ENCODE assay signal across 13 cellular contexts in genomic region chr22:29265929-29266328, GRCh38. TPM values are rescaled to one million over a fixed set of nuclear protein-coding genes. Genes with fewer than 3 reads are reported as not detected.
DNase-seq lines count a peak whose midpoint lies in the region; ATAC-seq and TF ChIP-seq lines count a peak whose summit lies in the region.
"Had no signal": no experiment of that assay in that cellular context is flagged by ENCODE, and none has a peak within 500 bp of the region (broad histone marks: within the 10 kb centered on the region; RNA-seq: fewer than 3 reads in every experiment).

No MANE protein-coding gene starts in this region.

- H3K27me3 Mint-ChIP-seq in activated CD4-positive, alpha-beta T cell treated with anti-CD3 and anti-CD28 coated beads for 36 hours: no peaks in the 10 kb centered on the region
- no peaks in the 10 kb centered on the region for H3K27me3 Mint-ChIP-seq in effector memory CD8-positive, alpha-beta T cell
- no peaks in the 10 kb centered on the region for H3K27me3 Mint-ChIP-seq in progenitor cell of endocrine pancreas
- H3K27me3 Mint-ChIP-seq: activated B cell treated with CpG ODN at 0.5 μM for 24 hours had no signal

- CTCF ChIA-PET in activated CD4-positive, alpha-beta T cell treated with anti-CD3 and anti-CD28 coated beads for 36 hours (lab: Charles Lee): no interaction called here

- POLR2A ChIA-PET in activated CD4-positive, alpha-beta T cell treated with anti-CD3 and anti-CD28 coated beads for 36 hours (lab: Charles Lee): no interaction called here

- no peak for DNase-seq in activated CD4-positive, alpha-beta T cell treated with anti-CD3 and anti-CD28 coated beads for 36 hours
- DNase-seq in activated CD4-positive, alpha-beta T cell treated with anti-CD3 and anti-CD28 coated beads for 4 hours: no peak
- DNase-seq in NB4 (ENCODE audit: low read depth) (no peak), progenitor cell of endocrine pancreas (ENCODE audit: low spot score, unreplicated experiment) (no peak), NCI-H2227 (lab: John Stamatoyannopoulos, UW; ENCODE audit: unreplicated experiment) (no peak), SHP77 treated with DMSO at 0.1 percent for 48 hours (lab: John Stamatoyannopoulos, UW) (no peak), tibial nerve (ENCODE audit: low spot score in 2 of 2) (no peak)
- no peak for DNase-seq in effector memory CD8-positive, alpha-beta T cell
- DNase-seq: activated B cell treated with CpG ODN at 0.5 μM for 24 hours; KBM-7; NK-92 treated with Interleukin-12 subunit alpha and Interleukin-12 subunit beta, amount 100 ng/mL, for 24 hours; stimulated activated CD4-positive, alpha-beta T cell treated with anti-CD3 and anti-CD28 coated beads, Interleukin-2, amount 100 ng/mL, for 48 hours; transverse colon had no signal

- no peaks in the 10 kb centered on the region for H3K27me3 ChIP-seq in tibial nerve
- H3K27me3 ChIP-seq: transverse colon had no signal

- H3K4me3 ChIP-seq in NB4 (ENCODE audit: low read depth, low read length): peak overlapping the region; percentile 93
- H3K4me3 ChIP-seq in tibial nerve: no peak overlapping the region
- H3K4me3 ChIP-seq: transverse colon had no signal

- ATAC-seq in activated CD4-positive, alpha-beta T cell treated with anti-CD3 and anti-CD28 coated beads for 36 hours: no peak
- ATAC-seq in effector memory CD8-positive, alpha-beta T cell (replicated peaks): no peak

- H3K4me1 Mint-ChIP-seq in activated CD4-positive, alpha-beta T cell treated with anti-CD3 and anti-CD28 coated beads for 36 hours: peaks cover 17% of the 10 kb centered on the region
- peaks cover 31 to 33% of the 10 kb centered on the region in 2 donors for H3K4me1 Mint-ChIP-seq in effector memory CD8-positive, alpha-beta T cell (ENCODE audit: low read depth in 2 of 2)
- H3K4me1 Mint-ChIP-seq in progenitor cell of endocrine pancreas (ENCODE audit: low read depth): peaks cover 27% of the 10 kb centered on the region

- H3K4me1 ChIP-seq in tibial nerve: peaks cover 0 to 36% (median 22%) of the 10 kb centered on the region in 4 donors

- H3K27ac Mint-ChIP-seq in activated CD4-positive, alpha-beta T cell treated with anti-CD3 and anti-CD28 coated beads for 36 hours: no peak overlapping the region
- H3K27ac Mint-ChIP-seq in effector memory CD8-positive, alpha-beta T cell: peak overlapping the region in 1 of 2 donors; percentile 41
- peak overlapping the region; percentile 94 for H3K27ac Mint-ChIP-seq in progenitor cell of endocrine pancreas

- H3K4me3 Mint-ChIP-seq in activated CD4-positive, alpha-beta T cell treated with anti-CD3 and anti-CD28 coated beads for 36 hours: peak overlapping the region; percentile 91
- peak overlapping the region; percentile 86 to 90 for H3K4me3 Mint-ChIP-seq in effector memory CD8-positive, alpha-beta T cell
- peak overlapping the region; percentile 86 for H3K4me3 Mint-ChIP-seq in progenitor cell of endocrine pancreas (ENCODE audit: low read depth)

- intact Hi-C loops in activated CD4-positive, alpha-beta T cell treated with anti-CD3 and anti-CD28 coated beads for 36 hours (cut with DNase I, micrococcal nuclease): loop anchor here (2.0 to 10.0 kb wide), 2 partner anchors 193 to 381 kb away; partner anchors contain the start of genes KREMEN1 (in 1 of the 2) and ZNRF3 (in 1 of the 2)

- H3K9me3 Mint-ChIP-seq in activated CD4-positive, alpha-beta T cell treated with anti-CD3 and anti-CD28 coated beads for 36 hours (ENCODE audit: low read depth): no peaks in the 10 kb centered on the region
- H3K9me3 Mint-ChIP-seq in effector memory CD8-positive, alpha-beta T cell: no peaks in the 10 kb centered on the region
- no peaks in the 10 kb centered on the region for H3K9me3 Mint-ChIP-seq in progenitor cell of endocrine pancreas (ENCODE audit: low read depth)
- H3K9me3 Mint-ChIP-seq: activated B cell treated with CpG ODN at 0.5 μM for 24 hours had no signal

- TF ChIP-seq POLR2A in NB4 (IDR thresholded peaks at IDR 0.05; ENCODE audit: extremely low read depth, insufficient read length): no peak
- no peak for TF ChIP-seq POLR2A in tibial nerve (IDR thresholded peaks at IDR 0.05)

- WGBS in tibial nerve, 2 donors: 53% methylated on average over 4 of the region's 4 CpGs

- no peaks in the 10 kb centered on the region for H3K9me3 ChIP-seq in tibial nerve
- H3K9me3 ChIP-seq: transverse colon had no signal

- peak overlapping the region in 2 of 4 donors; percentile 96 to 99 for H3K27ac ChIP-seq in tibial nerve

- H3K36me3 Mint-ChIP-seq in activated CD4-positive, alpha-beta T cell treated with anti-CD3 and anti-CD28 coated beads for 36 hours (ENCODE audit: low read depth): peaks cover 39% of the 10 kb centered on the region
- peaks cover 31% of the 10 kb centered on the region for H3K36me3 Mint-ChIP-seq in effector memory CD8-positive, alpha-beta T cell (ENCODE audit: insufficient read depth)
- H3K36me3 Mint-ChIP-seq in progenitor cell of endocrine pancreas (ENCODE audit: insufficient read depth): peaks cover 13% of the 10 kb centered on the region

- peaks cover 0 to 31% (median 0%) of the 10 kb centered on the region in 3 donors for H3K36me3 ChIP-seq in tibial nerve
- H3K36me3 ChIP-seq: transverse colon had no signal

- TF ChIP-seq EP300 in tibial nerve (IDR thresholded peaks at IDR 0.05): no peak

- TF ChIP-seq CTCF in NB4 (IDR thresholded peaks at IDR 0.05; ENCODE audit: low read depth, low read length) (no peak), progenitor cell of endocrine pancreas (IDR thresholded peaks at IDR 0.05; ENCODE audit: unreplicated experiment) (no peak), tibial nerve (IDR thresholded peaks at IDR 0.05) (no peak)

RNA-seq across cellular contexts. Expression of gene RHBDD3, which starts 1.9 kb away (rescaled TPM):
- total RNA-seq in activated CD4-positive, alpha-beta T cell treated with anti-CD3 and anti-CD28 coated beads for 36 hours: 10 to 100 TPM; 23.2 to 25.3 TPM
- total RNA-seq in progenitor cell of endocrine pancreas (65.1 and 66.4 TPM in 2 replicates), tibial nerve (10 to 100 TPM; 14.4 to 43.5 (median 32.6) TPM)

RNA-seq across cellular contexts. Expression of gene EWSR1, which starts 2.1 kb away (rescaled TPM):
- 100 to 1,000 TPM; 326 to 567 TPM for total RNA-seq in activated CD4-positive, alpha-beta T cell treated with anti-CD3 and anti-CD28 coated beads for 36 hours
- total RNA-seq in progenitor cell of endocrine pancreas (442 and 443 TPM in 2 replicates), tibial nerve (100 to 1,000 TPM; 174 to 211 (median 188) TPM)

RNA-seq across cellular contexts. Expression of gene GAS2L1, which starts 40.5 kb away (rescaled TPM):
- total RNA-seq in activated CD4-positive, alpha-beta T cell treated with anti-CD3 and anti-CD28 coated beads for 36 hours: under 1 TPM; 0.84 to 0.98 TPM
- total RNA-seq in progenitor cell of endocrine pancreas: 10.6 and 11.5 TPM in 2 replicates
- 10 to 100 TPM; 30.3 to 43.5 (median 35.1) TPM for total RNA-seq in tibial nerve
- total RNA-seq: activated B cell treated with CpG ODN at 0.5 μM for 24 hours had no signal

RNA-seq across cellular contexts. Expression of gene RASL10A, which starts 49.6 kb away (rescaled TPM):
- total RNA-seq in activated CD4-positive, alpha-beta T cell treated with anti-CD3 and anti-CD28 coated beads for 36 hours: under 1 TPM in 1 of 2 experiments, not detected in 1; 0.35 TPM
- total RNA-seq in progenitor cell of endocrine pancreas: 0.31 and 1.2 TPM in 2 replicates
- total RNA-seq in tibial nerve: 1 to 10 TPM in 3 of 4 donors, not detected in 1; 2.2 to 6.6 (median 3.3) TPM
